ENCODE assay signal across 1 cellular context in the genomic region with DNA sequence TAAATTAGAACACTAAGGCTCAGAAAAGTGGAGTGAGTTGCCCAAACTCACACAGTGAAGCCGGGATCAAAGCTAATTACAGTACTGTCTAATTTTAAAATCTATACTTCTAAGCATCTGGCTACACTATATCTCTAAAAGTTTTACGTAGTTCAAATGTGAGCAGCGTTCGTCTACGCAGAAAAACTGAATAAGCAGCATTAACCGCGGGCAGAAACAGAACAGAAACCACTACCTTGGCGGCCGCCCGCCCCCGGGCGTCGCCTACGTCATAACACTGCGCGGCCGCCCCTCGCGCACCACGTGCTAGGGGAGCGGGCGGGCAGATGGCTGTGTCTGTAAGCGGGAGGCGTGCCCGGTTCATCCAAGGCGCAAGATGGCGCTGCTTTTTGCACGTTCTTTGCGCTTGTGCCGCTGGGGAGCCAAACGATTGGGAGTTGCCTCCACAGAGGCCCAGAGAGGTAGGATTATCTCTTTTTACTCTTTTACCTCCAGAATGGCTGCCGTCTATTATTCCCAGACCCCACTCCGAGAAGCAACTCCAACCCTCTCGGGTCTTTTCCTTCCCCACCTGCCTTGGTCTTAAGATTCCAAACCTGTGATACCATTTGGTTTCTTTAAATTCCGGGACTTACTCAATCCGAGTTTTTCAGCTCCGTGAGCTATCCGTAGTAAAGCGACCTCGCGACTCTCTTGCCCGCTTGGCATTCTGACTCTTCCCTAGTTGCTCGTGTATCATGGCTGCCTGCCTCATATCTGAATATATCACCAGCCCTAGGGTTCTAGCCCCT.
TF ChIP-seq lines count a peak whose summit lies in the region.

TSS of gene SPRYD4 (plus strand) at position 363 of the 791 bp plus-strand sequence. CDS start at position 377, 14 bp downstream.

TF ChIP-seq in HepG2, 621 proteins besides CTCF, POLR2A, EP300 and RAD21 (continued from another document and continues in another):
- TF ChIP-seq, protein P1, sequence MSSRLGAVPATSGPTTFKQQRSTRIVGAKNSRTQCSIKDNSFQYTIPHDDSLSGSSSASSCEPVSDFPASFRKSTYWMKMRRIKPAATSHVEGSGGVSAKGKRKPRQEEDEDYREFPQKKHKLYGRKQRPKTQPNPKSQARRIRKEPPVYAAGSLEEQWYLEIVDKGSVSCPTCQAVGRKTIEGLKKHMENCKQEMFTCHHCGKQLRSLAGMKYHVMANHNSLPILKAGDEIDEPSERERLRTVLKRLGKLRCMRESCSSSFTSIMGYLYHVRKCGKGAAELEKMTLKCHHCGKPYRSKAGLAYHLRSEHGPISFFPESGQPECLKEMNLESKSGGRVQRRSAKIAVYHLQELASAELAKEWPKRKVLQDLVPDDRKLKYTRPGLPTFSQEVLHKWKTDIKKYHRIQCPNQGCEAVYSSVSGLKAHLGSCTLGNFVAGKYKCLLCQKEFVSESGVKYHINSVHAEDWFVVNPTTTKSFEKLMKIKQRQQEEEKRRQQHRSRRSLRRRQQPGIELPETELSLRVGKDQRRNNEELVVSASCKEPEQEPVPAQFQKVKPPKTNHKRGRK (CRISPR knock-in tag; IDR thresholded peaks at IDR 0.05) = no peak
- TF ChIP-seq SUZ12 (IDR thresholded peaks at IDR 0.05; ENCODE audit: low read depth, low read length) (no peak), ZNF558 (CRISPR knock-in tag; IDR thresholded peaks at IDR 0.05; ENCODE audit: borderline replicate concordance) (peak; percentile 91; the same call in 1 of the 2 replicates), ZHX2 (IDR thresholded peaks at IDR 0.05; ENCODE audit: low read depth) (peak; percentile 94), ZHX2 (CRISPR knock-in tag; IDR thresholded peaks at IDR 0.05; ENCODE audit: borderline replicate concordance) (no peak), NRL (CRISPR knock-in tag; IDR thresholded peaks at IDR 0.05; ENCODE audit: borderline replicate concordance) (0 out of 2 replicates have a peak, but pooled peaks have one; percentile 75), CSRNP1 (CRISPR knock-in tag; IDR thresholded peaks at IDR 0.05) (peak; percentile 77), ZNF7 (CRISPR knock-in tag; IDR thresholded peaks at IDR 0.05) (no peak), TOPORS (CRISPR knock-in tag; IDR thresholded peaks at IDR 0.05) (no peak), FOXA3 (CRISPR knock-in tag; IDR thresholded peaks at IDR 0.05) (peak; percentile 70), ZNF430 (CRISPR knock-in tag; IDR thresholded peaks at IDR 0.05) (peak; percentile 95), RFXAP (CRISPR knock-in tag; IDR thresholded peaks at IDR 0.05; ENCODE audit: borderline replicate concordance) (no peak; the same call in 1 of the 2 replicates), POLR2AphosphoS2 (IDR thresholded peaks at IDR 0.05; ENCODE audit: low read depth, low read length) (no peak), AGO1 (IDR thresholded peaks at IDR 0.05; ENCODE audit: low read depth, low read length, poor library complexity, severe bottlenecking) (peak; percentile 75), RBM22 (optimal IDR thresholded peaks at IDR 0.05; ENCODE audit: low read length) (no peak), ZNF570 (CRISPR knock-in tag; IDR thresholded peaks at IDR 0.05; ENCODE audit: borderline replicate concordance) (no peak), IRF2 (CRISPR knock-in tag; IDR thresholded peaks at IDR 0.05) (peak; percentile 97), ZNF589 (CRISPR knock-in tag; conservative IDR thresholded peaks at IDR 0.05) (peak; percentile 97), KLF12 (CRISPR knock-in tag; IDR thresholded peaks at IDR 0.05; ENCODE audit: borderline replicate concordance) (peak; percentile 74; the same call in 1 of the 2 replicates), ZNF101 (CRISPR knock-in tag; IDR thresholded peaks at IDR 0.05; ENCODE audit: borderline replicate concordance, low read depth) (peak; percentile 88; the same call in 1 of the 2 replicates), YEATS2 (CRISPR knock-in tag; IDR thresholded peaks at IDR 0.05; ENCODE audit: borderline replicate concordance) (peak; percentile 95), ELF4 (CRISPR knock-in tag; IDR thresholded peaks at IDR 0.05; ENCODE audit: borderline replicate concordance) (no peak), PRDM4 (CRISPR knock-in tag; IDR thresholded peaks at IDR 0.05; ENCODE audit: borderline replicate concordance) (peak; percentile 55; the same call in 1 of the 2 replicates), ZBTB8A (CRISPR knock-in tag; IDR thresholded peaks at IDR 0.05; ENCODE audit: borderline replicate concordance, low read depth) (no peak), ZNF891 (CRISPR knock-in tag; IDR thresholded peaks at IDR 0.05) (peak; percentile 87)
- TF ChIP-seq, protein P2, sequence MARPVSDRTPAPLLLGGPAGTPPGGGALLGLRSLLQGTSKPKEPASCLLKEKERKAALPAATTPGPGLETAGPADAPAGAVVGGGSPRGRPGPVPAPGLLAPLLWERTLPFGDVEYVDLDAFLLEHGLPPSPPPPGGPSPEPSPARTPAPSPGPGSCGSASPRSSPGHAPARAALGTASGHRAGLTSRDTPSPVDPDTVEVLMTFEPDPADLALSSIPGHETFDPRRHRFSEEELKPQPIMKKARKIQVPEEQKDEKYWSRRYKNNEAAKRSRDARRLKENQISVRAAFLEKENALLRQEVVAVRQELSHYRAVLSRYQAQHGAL (CRISPR knock-in tag; IDR thresholded peaks at IDR 0.05; ENCODE audit: not compliant biosample characterization) = peak; percentile 19
- TF ChIP-seq, protein P3, sequence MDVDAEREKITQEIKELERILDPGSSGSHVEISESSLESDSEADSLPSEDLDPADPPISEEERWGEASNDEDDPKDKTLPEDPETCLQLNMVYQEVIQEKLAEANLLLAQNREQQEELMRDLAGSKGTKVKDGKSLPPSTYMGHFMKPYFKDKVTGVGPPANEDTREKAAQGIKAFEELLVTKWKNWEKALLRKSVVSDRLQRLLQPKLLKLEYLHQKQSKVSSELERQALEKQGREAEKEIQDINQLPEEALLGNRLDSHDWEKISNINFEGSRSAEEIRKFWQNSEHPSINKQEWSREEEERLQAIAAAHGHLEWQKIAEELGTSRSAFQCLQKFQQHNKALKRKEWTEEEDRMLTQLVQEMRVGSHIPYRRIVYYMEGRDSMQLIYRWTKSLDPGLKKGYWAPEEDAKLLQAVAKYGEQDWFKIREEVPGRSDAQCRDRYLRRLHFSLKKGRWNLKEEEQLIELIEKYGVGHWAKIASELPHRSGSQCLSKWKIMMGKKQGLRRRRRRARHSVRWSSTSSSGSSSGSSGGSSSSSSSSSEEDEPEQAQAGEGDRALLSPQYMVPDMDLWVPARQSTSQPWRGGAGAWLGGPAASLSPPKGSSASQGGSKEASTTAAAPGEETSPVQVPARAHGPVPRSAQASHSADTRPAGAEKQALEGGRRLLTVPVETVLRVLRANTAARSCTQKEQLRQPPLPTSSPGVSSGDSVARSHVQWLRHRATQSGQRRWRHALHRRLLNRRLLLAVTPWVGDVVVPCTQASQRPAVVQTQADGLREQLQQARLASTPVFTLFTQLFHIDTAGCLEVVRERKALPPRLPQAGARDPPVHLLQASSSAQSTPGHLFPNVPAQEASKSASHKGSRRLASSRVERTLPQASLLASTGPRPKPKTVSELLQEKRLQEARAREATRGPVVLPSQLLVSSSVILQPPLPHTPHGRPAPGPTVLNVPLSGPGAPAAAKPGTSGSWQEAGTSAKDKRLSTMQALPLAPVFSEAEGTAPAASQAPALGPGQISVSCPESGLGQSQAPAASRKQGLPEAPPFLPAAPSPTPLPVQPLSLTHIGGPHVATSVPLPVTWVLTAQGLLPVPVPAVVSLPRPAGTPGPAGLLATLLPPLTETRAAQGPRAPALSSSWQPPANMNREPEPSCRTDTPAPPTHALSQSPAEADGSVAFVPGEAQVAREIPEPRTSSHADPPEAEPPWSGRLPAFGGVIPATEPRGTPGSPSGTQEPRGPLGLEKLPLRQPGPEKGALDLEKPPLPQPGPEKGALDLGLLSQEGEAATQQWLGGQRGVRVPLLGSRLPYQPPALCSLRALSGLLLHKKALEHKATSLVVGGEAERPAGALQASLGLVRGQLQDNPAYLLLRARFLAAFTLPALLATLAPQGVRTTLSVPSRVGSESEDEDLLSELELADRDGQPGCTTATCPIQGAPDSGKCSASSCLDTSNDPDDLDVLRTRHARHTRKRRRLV (CRISPR knock-in tag; IDR thresholded peaks at IDR 0.05) = 0 out of 2 replicates have a peak, but pooled peaks have one; percentile 25
- TF ChIP-seq, protein P4, sequence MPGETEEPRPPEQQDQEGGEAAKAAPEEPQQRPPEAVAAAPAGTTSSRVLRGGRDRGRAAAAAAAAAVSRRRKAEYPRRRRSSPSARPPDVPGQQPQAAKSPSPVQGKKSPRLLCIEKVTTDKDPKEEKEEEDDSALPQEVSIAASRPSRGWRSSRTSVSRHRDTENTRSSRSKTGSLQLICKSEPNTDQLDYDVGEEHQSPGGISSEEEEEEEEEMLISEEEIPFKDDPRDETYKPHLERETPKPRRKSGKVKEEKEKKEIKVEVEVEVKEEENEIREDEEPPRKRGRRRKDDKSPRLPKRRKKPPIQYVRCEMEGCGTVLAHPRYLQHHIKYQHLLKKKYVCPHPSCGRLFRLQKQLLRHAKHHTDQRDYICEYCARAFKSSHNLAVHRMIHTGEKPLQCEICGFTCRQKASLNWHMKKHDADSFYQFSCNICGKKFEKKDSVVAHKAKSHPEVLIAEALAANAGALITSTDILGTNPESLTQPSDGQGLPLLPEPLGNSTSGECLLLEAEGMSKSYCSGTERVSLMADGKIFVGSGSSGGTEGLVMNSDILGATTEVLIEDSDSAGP (CRISPR knock-in tag; IDR thresholded peaks at IDR 0.05; ENCODE audit: borderline replicate concordance) = peak; percentile 79
- TF ChIP-seq, protein P5, sequence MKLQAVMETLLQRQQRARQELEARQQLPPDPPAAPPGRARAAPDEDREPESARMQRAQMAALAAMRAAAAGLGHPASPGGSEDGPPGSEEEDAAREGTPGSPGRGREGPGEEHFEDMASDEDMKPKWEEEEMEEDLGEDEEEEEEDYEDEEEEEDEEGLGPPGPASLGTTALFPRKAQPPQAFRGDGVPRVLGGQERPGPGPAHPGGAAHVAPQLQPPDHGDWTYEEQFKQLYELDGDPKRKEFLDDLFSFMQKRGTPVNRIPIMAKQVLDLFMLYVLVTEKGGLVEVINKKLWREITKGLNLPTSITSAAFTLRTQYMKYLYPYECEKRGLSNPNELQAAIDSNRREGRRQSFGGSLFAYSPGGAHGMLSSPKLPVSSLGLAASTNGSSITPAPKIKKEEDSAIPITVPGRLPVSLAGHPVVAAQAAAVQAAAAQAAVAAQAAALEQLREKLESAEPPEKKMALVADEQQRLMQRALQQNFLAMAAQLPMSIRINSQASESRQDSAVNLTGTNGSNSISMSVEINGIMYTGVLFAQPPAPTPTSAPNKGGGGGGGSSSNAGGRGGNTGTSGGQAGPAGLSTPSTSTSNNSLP (IDR thresholded peaks at IDR 0.05; ENCODE audit: low read depth, low read length) = no peak
